ENCODE assay signal across 19 cellular contexts in genomic region chr1:10678395-10678794, GRCh38.
"Had no signal": no experiment of that assay in that cellular context is flagged by ENCODE, and none has a peak within 500 bp of the region (broad histone marks: within the 10 kb centered on the region; RNA-seq: fewer than 3 reads in every experiment).

No MANE protein-coding gene starts in this region.

- H3K27ac ChIP-seq: epithelial cell of prostate, pancreas, SJSA1 had no signal

- DNase-seq: activated CD4-positive, alpha-beta T cell treated with anti-CD3 and anti-CD28 coated beads for 4 hours; activated CD8-positive, alpha-beta memory T cell treated with anti-CD3 and anti-CD28 coated beads, Interleukin-2, amount 50 U/mL, for 48 hours; activated CD8-positive, alpha-beta T cell treated with anti-CD3 and anti-CD28 coated beads, Interleukin-2, amount 10 ng/mL, durations not matched to agents 7 days and 5 days; activated naive CD4-positive, alpha-beta T cell; activated naive CD8-positive, alpha-beta T cell treated with anti-CD3 and anti-CD28 coated beads, Interleukin-2, amount 50 U/mL, for 24 hours; cortex of kidney; effector memory CD8-positive, alpha-beta T cell; left lung; mesendoderm; pancreas; stimulated activated CD4-positive, alpha-beta T cell treated with anti-CD3 and anti-CD28 coated beads, Interleukin-2, amount 100 ng/mL, for 24 hours; stimulated activated naive CD4-positive, alpha-beta T cell; T-cell; T1000 had no signal

- H3K9me3 ChIP-seq: ascending aorta, left lung, pancreas, SJSA1, suprapubic skin had no signal

- H3K36me3 ChIP-seq: ascending aorta, left lung, pancreas, SJSA1, suprapubic skin had no signal

- H3K27me3 ChIP-seq: ascending aorta, left lung, pancreas, suprapubic skin had no signal

- H3K4me1 ChIP-seq: SJSA1 had no signal

- H3K4me3 ChIP-seq: ascending aorta, left lung, pancreas, SJSA1, suprapubic skin had no signal

- ATAC-seq: activated CD8-positive, alpha-beta T cell treated with anti-CD3 and anti-CD28 coated beads, Interleukin-2, amount 10 ng/mL, durations not matched to agents 7 days and 5 days; activated naive CD8-positive, alpha-beta T cell treated with anti-CD3 and anti-CD28 coated beads, Interleukin-2, amount 50 U/mL, for 24 hours; effector memory CD8-positive, alpha-beta T cell; left lung; pancreas; sciatic nerve; T-cell had no signal
